ENCODE assay signal across 8 cellular contexts in genomic region chr1:21325231-21325718, GRCh38. TPM values are rescaled to one million over a fixed set of nuclear protein-coding genes. Genes with fewer than 3 reads are reported as not detected.
DNase-seq lines count a peak whose midpoint lies in the region; ATAC-seq, FAIRE-seq and TF ChIP-seq lines count a peak whose summit lies in the region.

No MANE protein-coding gene starts in this region.

- H3K27ac Mint-ChIP-seq in activated T-helper 1 cell treated with anti-CD3 and anti-CD28 coated beads, Interleukin-12 subunit alpha, Interleukin-12 subunit beta, Interleukin-2, Interleukin-4 antibody, amounts not matched to agents 30 ng/mL and 10 ng/mL and 1 ng/mL, durations not matched to agents 14 hours and 24 hours and 36 hours, result peak overlapping the region; percentile 95

- H3K4me3 ChIP-seq in kidney (ENCODE audit: low read length in 2 of 2), result no peak overlapping the region

- intact Hi-C loops in activated T-helper 1 cell treated with anti-CD3 and anti-CD28 coated beads, Interleukin-12 subunit alpha, Interleukin-12 subunit beta, Interleukin-2, Interleukin-4 antibody, amounts not matched to agents 30 ng/mL and 10 ng/mL and 1 ng/mL, durations not matched to agents 14 hours and 24 hours and 36 hours (cut with micrococcal nuclease), result loop anchor here (2.0 to 10.0 kb wide), 2 partner anchors 38 to 450 kb away; no protein-coding TSS in a partner anchor
- intact Hi-C loops in kidney (cut with DNase I), result no loop called here

- no peaks in the 10 kb centered on the region for H3K9me3 ChIP-seq in kidney (ENCODE audit: control insufficient read depth in 1 of 2, low read length in 2 of 2)

- FAIRE-seq in kidney (lab: Jason Lieb, UNC), result no peak

- H3K27ac ChIP-seq in kidney (ENCODE audit: low read depth in 2 of 2, low read length in 2 of 2) (peak overlapping the region; percentile 78 to 80), temporal lobe (ENCODE audit: low read depth, low read length) (peak overlapping the region; percentile 71)

- ATAC-seq in GM19463 (IDR thresholded peaks at IDR 0.05; ENCODE audit: unreplicated experiment) (no peak), HG02970 (IDR thresholded peaks at IDR 0.05; ENCODE audit: low FRiP score, unreplicated experiment) (no peak), GM18907 (IDR thresholded peaks at IDR 0.05; ENCODE audit: unreplicated experiment) (no peak)

- H3K27me3 Mint-ChIP-seq in activated T-helper 1 cell treated with anti-CD3 and anti-CD28 coated beads, Interleukin-12 subunit alpha, Interleukin-12 subunit beta, Interleukin-2, Interleukin-4 antibody, amounts not matched to agents 30 ng/mL and 10 ng/mL and 1 ng/mL, durations not matched to agents 14 hours and 24 hours and 36 hours (ENCODE audit: insufficient read depth), result peaks cover 2% of the 10 kb centered on the region

- peaks cover 30% of the 10 kb centered on the region for H3K36me3 Mint-ChIP-seq in activated T-helper 1 cell treated with anti-CD3 and anti-CD28 coated beads, Interleukin-12 subunit alpha, Interleukin-12 subunit beta, Interleukin-2, Interleukin-4 antibody, amounts not matched to agents 30 ng/mL and 10 ng/mL and 1 ng/mL, durations not matched to agents 14 hours and 24 hours and 36 hours (ENCODE audit: low read depth)

- H3K9ac ChIP-seq in kidney (ENCODE audit: low read length in 2 of 2), result peak overlapping the region in 1 of 2 donors; percentile 49

- H3K4me3 Mint-ChIP-seq in activated T-helper 1 cell treated with anti-CD3 and anti-CD28 coated beads, Interleukin-12 subunit alpha, Interleukin-12 subunit beta, Interleukin-2, Interleukin-4 antibody, amounts not matched to agents 30 ng/mL and 10 ng/mL and 1 ng/mL, durations not matched to agents 14 hours and 24 hours and 36 hours, result peak overlapping the region; percentile 71

- TF ChIP-seq CTCF in kidney (IDR thresholded peaks at IDR 0.05; ENCODE audit: borderline replicate concordance, extremely low read depth, insufficient read depth), result no peak

- DNase-seq in SIG-M5 treated with dmso at 0.1 percent for 504 hours (lab: John Stamatoyannopoulos, UW; ENCODE audit: unreplicated experiment) (peak; percentile 62), SIG-M5 (lab: John Stamatoyannopoulos, UW) (no peak), kidney (no peak)
- no peak for DNase-seq in activated T-helper 1 cell treated with anti-CD3 and anti-CD28 coated beads, Interleukin-12 subunit alpha, Interleukin-12 subunit beta, Interleukin-2, Interleukin-4 antibody, amounts not matched to agents 30 ng/mL and 10 ng/mL and 1 ng/mL, durations not matched to agents 14 hours and 24 hours and 36 hours (ENCODE audit: low spot score)

- peaks cover 73% of the 10 kb centered on the region for H3K4me1 Mint-ChIP-seq in activated T-helper 1 cell treated with anti-CD3 and anti-CD28 coated beads, Interleukin-12 subunit alpha, Interleukin-12 subunit beta, Interleukin-2, Interleukin-4 antibody, amounts not matched to agents 30 ng/mL and 10 ng/mL and 1 ng/mL, durations not matched to agents 14 hours and 24 hours and 36 hours (ENCODE audit: low read depth)

- H3K36me3 ChIP-seq in kidney (ENCODE audit: control insufficient read depth in 1 of 2, insufficient read depth in 2 of 2, low read length in 2 of 2), result no peaks in the 10 kb centered on the region

- peaks cover 26 to 44% of the 10 kb centered on the region in 2 donors for H3K4me1 ChIP-seq in kidney (ENCODE audit: control insufficient read depth in 1 of 2, insufficient read depth in 1 of 2, low read depth in 1 of 2, low read length in 2 of 2)

- no peaks in the 10 kb centered on the region for H3K9me3 Mint-ChIP-seq in activated T-helper 1 cell treated with anti-CD3 and anti-CD28 coated beads, Interleukin-12 subunit alpha, Interleukin-12 subunit beta, Interleukin-2, Interleukin-4 antibody, amounts not matched to agents 30 ng/mL and 10 ng/mL and 1 ng/mL, durations not matched to agents 14 hours and 24 hours and 36 hours

RNA-seq across cellular contexts. Expression of gene ECE1, which starts 35.0 kb away (rescaled TPM):
- 139 and 140 TPM in 2 replicates for total RNA-seq in activated T-helper 1 cell treated with anti-CD3 and anti-CD28 coated beads, Interleukin-12 subunit alpha, Interleukin-12 subunit beta, Interleukin-2, Interleukin-4 antibody, amounts not matched to agents 30 ng/mL and 10 ng/mL and 1 ng/mL, durations not matched to agents 14 hours and 24 hours and 36 hours
- total RNA-seq in kidney (128 TPM), temporal lobe (9.8 TPM)
- polyA plus RNA-seq in kidney (ENCODE audit: insufficient read depth, low read depth, low replicate concordance), result 30.8 TPM

Comparison
In these comparisons a context has a peak if more than half of its experiments do, and no peak if none do; other contexts are left out.
1. RNA of gene ECE1, which starts 35.0 kb away (total RNA-seq): 139 to 140 TPM in activated T-helper 1 cell treated with anti-CD3 and anti-CD28 coated beads, Interleukin-12 subunit alpha, Interleukin-12 subunit beta, Interleukin-2, Interleukin-4 antibody, amounts not matched to agents 30 ng/mL and 10 ng/mL and 1 ng/mL, durations not matched to agents 14 hours and 24 hours and 36 hours and 128 TPM in kidney (single experiment); 9.8 TPM in temporal lobe (single experiment); every median in the first group is over 10 times any median in the second.